15 cellular contexts compared by ENCODE assay signal in genomic region chr12:83388551-83388950, GRCh38.
DNase-seq lines count a peak whose midpoint lies in the region; ATAC-seq and TF ChIP-seq lines count a peak whose summit lies in the region.
"Had no signal": no experiment of that assay in that cellular context is flagged by ENCODE, and none has a peak within 500 bp of the region (broad histone marks: within the 10 kb centered on the region; RNA-seq: fewer than 3 reads in every experiment).

No MANE protein-coding gene starts in this region.

- no peaks in the 10 kb centered on the region for H3K36me3 ChIP-seq in suprapubic skin

- H3K9me3 ChIP-seq in suprapubic skin: no peaks in the 10 kb centered on the region

- intact Hi-C loops in head of caudate nucleus (cut with DNase I): no loop called here

- H3K27me3 Mint-ChIP-seq in chondrocyte (ENCODE audit: low read depth): peaks cover 2% of the 10 kb centered on the region
- H3K27me3 Mint-ChIP-seq: IgD-negative memory B cell had no signal

- TF ChIP-seq CTCF in suprapubic skin (IDR thresholded peaks at IDR 0.05) (no peak), chondrocyte (IDR thresholded peaks at IDR 0.05) (no peak)

- DNase-seq in middle frontal gyrus (ENCODE audit: extremely low spot score, low spot score): no peak
- DNase-seq in suprapubic skin (ENCODE audit: low spot score in 2 of 2): no peak
- DNase-seq in head of caudate nucleus: no peak
- DNase-seq in chondrocyte (ENCODE audit: low spot score): no peak
- DNase-seq: COR-L47, GOT3, NCI-H1105 treated with DMSO at 0.1 percent for 48 hours, NCI-H1694 treated with DMSO at 0.1 percent for 48 hours, NCI-H2227 treated with DMSO at 0.1 percent for 48 hours had no signal

- H3K4me3 ChIP-seq in suprapubic skin: no peak overlapping the region

- H3K27ac ChIP-seq in suprapubic skin: no peak overlapping the region
- H3K27ac ChIP-seq: HL-60 had no signal

- no peaks in the 10 kb centered on the region for H3K9me3 Mint-ChIP-seq in chondrocyte (ENCODE audit: low read depth)

- H3K27me3 ChIP-seq in suprapubic skin: no peaks in the 10 kb centered on the region

- ATAC-seq in GM19023 (IDR thresholded peaks at IDR 0.05; ENCODE audit: unreplicated experiment): peak; percentile 37
- ATAC-seq in HG02938 (IDR thresholded peaks at IDR 0.05; ENCODE audit: unreplicated experiment): peak; percentile 57
- ATAC-seq in HG03432 (IDR thresholded peaks at IDR 0.05; ENCODE audit: unreplicated experiment): peak; percentile 62
- ATAC-seq: Panc1 had no signal

- TF ChIP-seq EP300 in suprapubic skin (IDR thresholded peaks at IDR 0.05): no peak

- peaks cover 3% of the 10 kb centered on the region for H3K4me1 Mint-ChIP-seq in chondrocyte (ENCODE audit: low read depth)
- H3K4me1 Mint-ChIP-seq: IgD-negative memory B cell had no signal

- no peaks in the 10 kb centered on the region for H3K4me1 ChIP-seq in suprapubic skin

- no peak for TF ChIP-seq POLR2A in suprapubic skin (IDR thresholded peaks at IDR 0.05)

- H3K4me3 Mint-ChIP-seq in chondrocyte (ENCODE audit: unreplicated experiment): no peak overlapping the region
- H3K4me3 Mint-ChIP-seq: IgD-negative memory B cell had no signal

- no peak overlapping the region for H3K27ac Mint-ChIP-seq in chondrocyte (ENCODE audit: unreplicated experiment)
- H3K27ac Mint-ChIP-seq: IgD-negative memory B cell had no signal

- H3K36me3 Mint-ChIP-seq in chondrocyte (ENCODE audit: low read depth): no peaks in the 10 kb centered on the region
- H3K36me3 Mint-ChIP-seq: IgD-negative memory B cell had no signal
